ENCODE assay signal across 1 cellular context in the genomic region with DNA sequence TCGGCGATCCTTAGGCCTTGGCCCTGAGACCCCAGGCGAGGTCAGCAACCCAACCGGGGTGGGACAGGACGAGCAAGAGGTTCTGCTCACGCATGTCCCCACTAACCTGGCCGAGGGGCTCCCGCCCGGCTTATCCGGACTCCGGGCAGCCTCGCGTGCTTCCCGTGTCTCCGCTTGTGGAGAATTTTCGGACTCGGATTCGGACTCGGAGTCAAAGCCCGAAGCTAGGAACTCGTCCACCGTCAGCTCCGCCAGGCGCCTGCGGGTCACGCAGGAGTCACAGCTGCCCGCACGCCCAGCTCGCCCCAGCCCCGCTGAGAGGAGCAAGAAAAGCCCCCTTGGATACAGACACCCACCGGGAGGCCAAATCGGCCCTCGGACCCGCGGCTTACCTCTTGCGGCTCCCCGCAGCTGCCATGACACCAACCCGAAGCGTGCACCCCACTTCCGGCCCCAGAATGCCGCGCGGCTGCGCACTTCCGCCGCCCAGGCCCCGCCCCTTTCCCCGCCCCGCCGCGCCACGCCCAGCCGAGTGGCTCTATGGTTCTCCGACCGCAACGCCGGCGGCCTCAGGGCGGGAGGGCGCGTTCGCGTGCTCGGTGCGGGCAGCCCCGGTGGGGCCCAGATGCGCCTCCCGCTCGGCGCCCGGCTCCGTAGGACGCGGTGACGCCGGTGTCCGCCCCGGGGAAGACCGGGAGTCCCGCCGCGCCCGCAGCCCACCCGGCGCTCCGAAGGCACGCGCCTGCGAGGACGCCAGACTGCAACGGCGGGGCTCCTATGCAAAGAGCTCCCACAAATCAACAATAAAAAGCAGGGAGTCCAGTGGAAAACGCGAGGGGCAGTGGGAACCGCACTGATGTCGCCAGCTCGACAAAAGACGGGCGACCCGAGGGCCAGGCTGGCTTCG.
TF ChIP-seq lines count a peak whose summit lies in the region.

A gene (minus strand): TSS at position 434 of the 907 bp plus-strand sequence. CDS start 16 bp downstream, at position 418.

TF ChIP-seq in HepG2, 621 proteins besides CTCF, POLR2A, EP300 and RAD21 (continued from another document and continues in another):
- TF ChIP-seq, protein P1, sequence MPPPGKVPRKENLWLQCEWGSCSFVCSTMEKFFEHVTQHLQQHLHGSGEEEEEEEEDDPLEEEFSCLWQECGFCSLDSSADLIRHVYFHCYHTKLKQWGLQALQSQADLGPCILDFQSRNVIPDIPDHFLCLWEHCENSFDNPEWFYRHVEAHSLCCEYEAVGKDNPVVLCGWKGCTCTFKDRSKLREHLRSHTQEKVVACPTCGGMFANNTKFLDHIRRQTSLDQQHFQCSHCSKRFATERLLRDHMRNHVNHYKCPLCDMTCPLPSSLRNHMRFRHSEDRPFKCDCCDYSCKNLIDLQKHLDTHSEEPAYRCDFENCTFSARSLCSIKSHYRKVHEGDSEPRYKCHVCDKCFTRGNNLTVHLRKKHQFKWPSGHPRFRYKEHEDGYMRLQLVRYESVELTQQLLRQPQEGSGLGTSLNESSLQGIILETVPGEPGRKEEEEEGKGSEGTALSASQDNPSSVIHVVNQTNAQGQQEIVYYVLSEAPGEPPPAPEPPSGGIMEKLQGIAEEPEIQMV (CRISPR knock-in tag; IDR thresholded peaks at IDR 0.05; ENCODE audit: low read depth), result no peak
- peak; percentile 77 for TF ChIP-seq POLR2G (IDR thresholded peaks at IDR 0.05; ENCODE audit: low read depth, low read length)
- no peak for TF ChIP-seq KLF6 (CRISPR knock-in tag; IDR thresholded peaks at IDR 0.05)
- peak; percentile 67; the same call in 1 of the 2 replicates for TF ChIP-seq IRF2 (CRISPR knock-in tag; IDR thresholded peaks at IDR 0.05)
- TF ChIP-seq, protein P2, sequence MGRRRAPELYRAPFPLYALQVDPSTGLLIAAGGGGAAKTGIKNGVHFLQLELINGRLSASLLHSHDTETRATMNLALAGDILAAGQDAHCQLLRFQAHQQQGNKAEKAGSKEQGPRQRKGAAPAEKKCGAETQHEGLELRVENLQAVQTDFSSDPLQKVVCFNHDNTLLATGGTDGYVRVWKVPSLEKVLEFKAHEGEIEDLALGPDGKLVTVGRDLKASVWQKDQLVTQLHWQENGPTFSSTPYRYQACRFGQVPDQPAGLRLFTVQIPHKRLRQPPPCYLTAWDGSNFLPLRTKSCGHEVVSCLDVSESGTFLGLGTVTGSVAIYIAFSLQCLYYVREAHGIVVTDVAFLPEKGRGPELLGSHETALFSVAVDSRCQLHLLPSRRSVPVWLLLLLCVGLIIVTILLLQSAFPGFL (CRISPR knock-in tag; IDR thresholded peaks at IDR 0.05), result no peak
- no peak for TF ChIP-seq NBN (conservative IDR thresholded peaks at IDR 0.05)
- TF ChIP-seq, protein P3, sequence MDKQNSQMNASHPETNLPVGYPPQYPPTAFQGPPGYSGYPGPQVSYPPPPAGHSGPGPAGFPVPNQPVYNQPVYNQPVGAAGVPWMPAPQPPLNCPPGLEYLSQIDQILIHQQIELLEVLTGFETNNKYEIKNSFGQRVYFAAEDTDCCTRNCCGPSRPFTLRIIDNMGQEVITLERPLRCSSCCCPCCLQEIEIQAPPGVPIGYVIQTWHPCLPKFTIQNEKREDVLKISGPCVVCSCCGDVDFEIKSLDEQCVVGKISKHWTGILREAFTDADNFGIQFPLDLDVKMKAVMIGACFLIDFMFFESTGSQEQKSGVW (CRISPR knock-in tag; IDR thresholded peaks at IDR 0.05; ENCODE audit: borderline replicate concordance), result no peak
- no peak for TF ChIP-seq KDM1A (CRISPR knock-in tag; IDR thresholded peaks at IDR 0.05)
- TF ChIP-seq FOXK1 (CRISPR knock-in tag; IDR thresholded peaks at IDR 0.05; ENCODE audit: borderline replicate concordance, low read depth), result peak; percentile 61; the same call in 1 of the 2 replicates
- TF ChIP-seq NFE2L2 (IDR thresholded peaks at IDR 0.05; ENCODE audit: low read length), result no peak
- TF ChIP-seq CCDC6 (CRISPR knock-in tag; IDR thresholded peaks at IDR 0.05), result no peak
- no peak for TF ChIP-seq ZMYM4 (CRISPR knock-in tag; IDR thresholded peaks at IDR 0.05)
- TF ChIP-seq ZNF615 (CRISPR knock-in tag; IDR thresholded peaks at IDR 0.05; ENCODE audit: borderline replicate concordance), result no peak
- TF ChIP-seq SIN3A (IDR thresholded peaks at IDR 0.05; ENCODE audit: borderline replicate concordance, low read depth, low read length), result peak; percentile 66; the same call in 1 of the 2 replicates
- TF ChIP-seq ZNF263 (CRISPR knock-in tag; IDR thresholded peaks at IDR 0.05), result no peak
- TF ChIP-seq, protein P4, sequence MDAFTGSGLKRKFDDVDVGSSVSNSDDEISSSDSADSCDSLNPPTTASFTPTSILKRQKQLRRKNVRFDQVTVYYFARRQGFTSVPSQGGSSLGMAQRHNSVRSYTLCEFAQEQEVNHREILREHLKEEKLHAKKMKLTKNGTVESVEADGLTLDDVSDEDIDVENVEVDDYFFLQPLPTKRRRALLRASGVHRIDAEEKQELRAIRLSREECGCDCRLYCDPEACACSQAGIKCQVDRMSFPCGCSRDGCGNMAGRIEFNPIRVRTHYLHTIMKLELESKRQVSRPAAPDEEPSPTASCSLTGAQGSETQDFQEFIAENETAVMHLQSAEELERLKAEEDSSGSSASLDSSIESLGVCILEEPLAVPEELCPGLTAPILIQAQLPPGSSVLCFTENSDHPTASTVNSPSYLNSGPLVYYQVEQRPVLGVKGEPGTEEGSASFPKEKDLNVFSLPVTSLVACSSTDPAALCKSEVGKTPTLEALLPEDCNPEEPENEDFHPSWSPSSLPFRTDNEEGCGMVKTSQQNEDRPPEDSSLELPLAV (CRISPR knock-in tag; conservative IDR thresholded peaks at IDR 0.05; ENCODE audit: low read depth), result no peak
- TF ChIP-seq THAP11 (CRISPR knock-in tag; IDR thresholded peaks at IDR 0.05), result peak; percentile 89
- TF ChIP-seq ZNF720 (CRISPR knock-in tag; IDR thresholded peaks at IDR 0.05), result no peak
- TF ChIP-seq, protein P5, sequence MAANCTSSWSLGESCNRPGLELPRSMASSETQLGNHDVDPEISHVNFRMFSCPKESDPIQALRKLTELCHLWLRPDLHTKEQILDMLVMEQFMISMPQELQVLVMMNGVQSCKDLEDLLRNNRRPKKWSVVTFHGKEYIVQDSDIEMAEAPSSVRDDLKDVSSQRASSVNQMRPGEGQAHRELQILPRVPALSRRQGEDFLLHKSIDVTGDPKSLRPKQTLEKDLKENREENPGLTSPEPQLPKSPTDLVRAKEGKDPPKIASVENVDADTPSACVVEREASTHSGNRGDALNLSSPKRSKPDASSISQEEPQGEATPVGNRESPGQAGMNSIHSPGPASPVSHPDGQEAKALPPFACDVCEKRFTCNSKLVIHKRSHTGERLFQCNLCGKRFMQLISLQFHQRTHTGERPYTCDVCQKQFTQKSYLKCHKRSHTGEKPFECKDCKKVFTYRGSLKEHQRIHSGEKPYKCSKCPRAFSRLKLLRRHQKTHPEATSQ (CRISPR knock-in tag; IDR thresholded peaks at IDR 0.05; ENCODE audit: borderline replicate concordance), result no peak
- no peak for TF ChIP-seq SRSF1 (optimal IDR thresholded peaks at IDR 0.05; ENCODE audit: low read depth, low read length)
- TF ChIP-seq ZZZ3 (CRISPR knock-in tag; IDR thresholded peaks at IDR 0.05; ENCODE audit: borderline replicate concordance), result no peak
- TF ChIP-seq ZNF180 (CRISPR knock-in tag; IDR thresholded peaks at IDR 0.05; ENCODE audit: borderline replicate concordance, low read depth), result no peak
- TF ChIP-seq, protein P6, sequence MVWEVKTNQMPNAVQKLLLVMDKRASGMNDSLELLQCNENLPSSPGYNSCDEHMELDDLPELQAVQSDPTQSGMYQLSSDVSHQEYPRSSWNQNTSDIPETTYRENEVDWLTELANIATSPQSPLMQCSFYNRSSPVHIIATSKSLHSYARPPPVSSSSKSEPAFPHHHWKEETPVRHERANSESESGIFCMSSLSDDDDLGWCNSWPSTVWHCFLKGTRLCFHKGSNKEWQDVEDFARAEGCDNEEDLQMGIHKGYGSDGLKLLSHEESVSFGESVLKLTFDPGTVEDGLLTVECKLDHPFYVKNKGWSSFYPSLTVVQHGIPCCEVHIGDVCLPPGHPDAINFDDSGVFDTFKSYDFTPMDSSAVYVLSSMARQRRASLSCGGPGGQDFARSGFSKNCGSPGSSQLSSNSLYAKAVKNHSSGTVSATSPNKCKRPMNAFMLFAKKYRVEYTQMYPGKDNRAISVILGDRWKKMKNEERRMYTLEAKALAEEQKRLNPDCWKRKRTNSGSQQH (CRISPR knock-in tag; IDR thresholded peaks at IDR 0.05; ENCODE audit: low read depth), result peak; percentile 81; the same call in 1 of the 2 replicates
- TF ChIP-seq, protein P7, sequence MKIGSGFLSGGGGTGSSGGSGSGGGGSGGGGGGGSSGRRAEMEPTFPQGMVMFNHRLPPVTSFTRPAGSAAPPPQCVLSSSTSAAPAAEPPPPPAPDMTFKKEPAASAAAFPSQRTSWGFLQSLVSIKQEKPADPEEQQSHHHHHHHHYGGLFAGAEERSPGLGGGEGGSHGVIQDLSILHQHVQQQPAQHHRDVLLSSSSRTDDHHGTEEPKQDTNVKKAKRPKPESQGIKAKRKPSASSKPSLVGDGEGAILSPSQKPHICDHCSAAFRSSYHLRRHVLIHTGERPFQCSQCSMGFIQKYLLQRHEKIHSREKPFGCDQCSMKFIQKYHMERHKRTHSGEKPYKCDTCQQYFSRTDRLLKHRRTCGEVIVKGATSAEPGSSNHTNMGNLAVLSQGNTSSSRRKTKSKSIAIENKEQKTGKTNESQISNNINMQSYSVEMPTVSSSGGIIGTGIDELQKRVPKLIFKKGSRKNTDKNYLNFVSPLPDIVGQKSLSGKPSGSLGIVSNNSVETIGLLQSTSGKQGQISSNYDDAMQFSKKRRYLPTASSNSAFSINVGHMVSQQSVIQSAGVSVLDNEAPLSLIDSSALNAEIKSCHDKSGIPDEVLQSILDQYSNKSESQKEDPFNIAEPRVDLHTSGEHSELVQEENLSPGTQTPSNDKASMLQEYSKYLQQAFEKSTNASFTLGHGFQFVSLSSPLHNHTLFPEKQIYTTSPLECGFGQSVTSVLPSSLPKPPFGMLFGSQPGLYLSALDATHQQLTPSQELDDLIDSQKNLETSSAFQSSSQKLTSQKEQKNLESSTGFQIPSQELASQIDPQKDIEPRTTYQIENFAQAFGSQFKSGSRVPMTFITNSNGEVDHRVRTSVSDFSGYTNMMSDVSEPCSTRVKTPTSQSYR (CRISPR knock-in tag; IDR thresholded peaks at IDR 0.05; ENCODE audit: borderline replicate concordance), result no peak
- TF ChIP-seq, protein P8, sequence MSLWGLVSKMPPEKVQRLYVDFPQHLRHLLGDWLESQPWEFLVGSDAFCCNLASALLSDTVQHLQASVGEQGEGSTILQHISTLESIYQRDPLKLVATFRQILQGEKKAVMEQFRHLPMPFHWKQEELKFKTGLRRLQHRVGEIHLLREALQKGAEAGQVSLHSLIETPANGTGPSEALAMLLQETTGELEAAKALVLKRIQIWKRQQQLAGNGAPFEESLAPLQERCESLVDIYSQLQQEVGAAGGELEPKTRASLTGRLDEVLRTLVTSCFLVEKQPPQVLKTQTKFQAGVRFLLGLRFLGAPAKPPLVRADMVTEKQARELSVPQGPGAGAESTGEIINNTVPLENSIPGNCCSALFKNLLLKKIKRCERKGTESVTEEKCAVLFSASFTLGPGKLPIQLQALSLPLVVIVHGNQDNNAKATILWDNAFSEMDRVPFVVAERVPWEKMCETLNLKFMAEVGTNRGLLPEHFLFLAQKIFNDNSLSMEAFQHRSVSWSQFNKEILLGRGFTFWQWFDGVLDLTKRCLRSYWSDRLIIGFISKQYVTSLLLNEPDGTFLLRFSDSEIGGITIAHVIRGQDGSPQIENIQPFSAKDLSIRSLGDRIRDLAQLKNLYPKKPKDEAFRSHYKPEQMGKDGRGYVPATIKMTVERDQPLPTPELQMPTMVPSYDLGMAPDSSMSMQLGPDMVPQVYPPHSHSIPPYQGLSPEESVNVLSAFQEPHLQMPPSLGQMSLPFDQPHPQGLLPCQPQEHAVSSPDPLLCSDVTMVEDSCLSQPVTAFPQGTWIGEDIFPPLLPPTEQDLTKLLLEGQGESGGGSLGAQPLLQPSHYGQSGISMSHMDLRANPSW (CRISPR knock-in tag; IDR thresholded peaks at IDR 0.05; ENCODE audit: borderline replicate concordance), result no peak
- TF ChIP-seq, protein P9, sequence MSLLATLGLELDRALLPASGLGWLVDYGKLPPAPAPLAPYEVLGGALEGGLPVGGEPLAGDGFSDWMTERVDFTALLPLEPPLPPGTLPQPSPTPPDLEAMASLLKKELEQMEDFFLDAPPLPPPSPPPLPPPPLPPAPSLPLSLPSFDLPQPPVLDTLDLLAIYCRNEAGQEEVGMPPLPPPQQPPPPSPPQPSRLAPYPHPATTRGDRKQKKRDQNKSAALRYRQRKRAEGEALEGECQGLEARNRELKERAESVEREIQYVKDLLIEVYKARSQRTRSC (CRISPR knock-in tag; IDR thresholded peaks at IDR 0.05; ENCODE audit: low read depth), result no peak
- TF ChIP-seq KLF15 (CRISPR knock-in tag; IDR thresholded peaks at IDR 0.05; ENCODE audit: borderline replicate concordance), result no peak
- TF ChIP-seq ZNF101 (CRISPR knock-in tag; IDR thresholded peaks at IDR 0.05; ENCODE audit: borderline replicate concordance, low read depth), result no peak
- TF ChIP-seq, protein P10, sequence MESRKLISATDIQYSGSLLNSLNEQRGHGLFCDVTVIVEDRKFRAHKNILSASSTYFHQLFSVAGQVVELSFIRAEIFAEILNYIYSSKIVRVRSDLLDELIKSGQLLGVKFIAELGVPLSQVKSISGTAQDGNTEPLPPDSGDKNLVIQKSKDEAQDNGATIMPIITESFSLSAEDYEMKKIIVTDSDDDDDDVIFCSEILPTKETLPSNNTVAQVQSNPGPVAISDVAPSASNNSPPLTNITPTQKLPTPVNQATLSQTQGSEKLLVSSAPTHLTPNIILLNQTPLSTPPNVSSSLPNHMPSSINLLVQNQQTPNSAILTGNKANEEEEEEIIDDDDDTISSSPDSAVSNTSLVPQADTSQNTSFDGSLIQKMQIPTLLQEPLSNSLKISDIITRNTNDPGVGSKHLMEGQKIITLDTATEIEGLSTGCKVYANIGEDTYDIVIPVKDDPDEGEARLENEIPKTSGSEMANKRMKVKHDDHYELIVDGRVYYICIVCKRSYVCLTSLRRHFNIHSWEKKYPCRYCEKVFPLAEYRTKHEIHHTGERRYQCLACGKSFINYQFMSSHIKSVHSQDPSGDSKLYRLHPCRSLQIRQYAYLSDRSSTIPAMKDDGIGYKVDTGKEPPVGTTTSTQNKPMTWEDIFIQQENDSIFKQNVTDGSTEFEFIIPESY (CRISPR knock-in tag; IDR thresholded peaks at IDR 0.05), result no peak
- no peak for TF ChIP-seq NR1H2 (CRISPR knock-in tag; IDR thresholded peaks at IDR 0.05; ENCODE audit: borderline replicate concordance, low read depth)
- TF ChIP-seq ZNF296 (CRISPR knock-in tag; conservative IDR thresholded peaks at IDR 0.05), result no peak
- TF ChIP-seq HOXD1 (CRISPR knock-in tag; IDR thresholded peaks at IDR 0.05), result no peak
- no peak for TF ChIP-seq ZNF138 (CRISPR knock-in tag; IDR thresholded peaks at IDR 0.05; ENCODE audit: low read depth)
- no peak for TF ChIP-seq SNAPC2 (CRISPR knock-in tag; IDR thresholded peaks at IDR 0.05)
- no peak for TF ChIP-seq NFE2 (CRISPR knock-in tag; IDR thresholded peaks at IDR 0.05)
- TF ChIP-seq RCOR2 (CRISPR knock-in tag; IDR thresholded peaks at IDR 0.05), result no peak
- TF ChIP-seq ZBTB7A (CRISPR knock-in tag; IDR thresholded peaks at IDR 0.05), result no peak
- peak; percentile 32 for TF ChIP-seq SALL1 (CRISPR knock-in tag; IDR thresholded peaks at IDR 0.05)
- no peak for TF ChIP-seq ZSCAN9 (CRISPR knock-in tag; IDR thresholded peaks at IDR 0.05; ENCODE audit: borderline replicate concordance)
- 0 out of 2 replicates have a peak, but pooled peaks have one; percentile 63 for TF ChIP-seq BRD4 (CRISPR knock-in tag; IDR thresholded peaks at IDR 0.05)
- TF ChIP-seq TCF7L2 (IDR thresholded peaks at IDR 0.05; ENCODE audit: low read depth, low read length), result no peak
- peak; percentile 66; the same call in 1 of the 2 replicates for TF ChIP-seq ZNF501 (CRISPR knock-in tag; IDR thresholded peaks at IDR 0.05)
- TF ChIP-seq CEBPB (IDR thresholded peaks at IDR 0.05; ENCODE audit: borderline replicate concordance, low read depth, low read length), result no peak
- TF ChIP-seq ZNF530 (CRISPR knock-in tag; IDR thresholded peaks at IDR 0.05; ENCODE audit: low read depth), result no peak
- TF ChIP-seq NR2F2 (IDR thresholded peaks at IDR 0.05; ENCODE audit: borderline replicate concordance, low read depth), result no peak
- 0 out of 2 replicates have a peak, but pooled peaks have one; percentile 37 for TF ChIP-seq ARNT2 (CRISPR knock-in tag; IDR thresholded peaks at IDR 0.05; ENCODE audit: low read depth)
